Comparison of ENCODE assay signal across 22 cellular contexts in the genomic region with DNA sequence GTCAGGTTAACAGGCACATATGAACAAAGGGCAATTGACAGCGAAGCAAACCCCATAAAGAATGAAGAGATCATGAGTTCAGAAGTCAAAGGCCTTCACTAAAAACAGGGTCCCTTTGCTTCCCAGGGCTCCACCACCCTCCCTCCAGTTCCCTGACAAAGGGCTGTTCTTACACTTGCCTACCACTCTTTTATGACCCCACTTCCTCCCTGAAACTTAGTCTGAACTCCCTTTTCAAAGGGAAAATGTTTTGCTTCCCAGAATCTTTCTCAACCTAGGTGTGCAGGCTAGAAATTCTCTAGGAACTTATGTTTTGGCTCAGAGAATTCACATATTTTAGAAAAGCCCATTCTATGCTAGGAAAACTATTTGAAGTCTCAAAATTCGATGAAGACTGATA.
DNase-seq lines count a peak whose midpoint lies in the region; ATAC-seq and TF ChIP-seq lines count a peak whose summit lies in the region.
"Had no signal": no experiment of that assay in that cellular context is flagged by ENCODE, and none has a peak within 500 bp of the region (broad histone marks: within the 10 kb centered on the region; RNA-seq: fewer than 3 reads in every experiment).

No MANE protein-coding gene starts in this region.

- no peaks in the 10 kb centered on the region for H3K9me2 ChIP-seq in PC-9 (ENCODE audit: insufficient read depth)

- no peak for ATAC-seq in memory B cell (ENCODE audit: low read depth)
- ATAC-seq in GM19455 (IDR thresholded peaks at IDR 0.05; ENCODE audit: unreplicated experiment) = no peak
- ATAC-seq in HG03439 (IDR thresholded peaks at IDR 0.05; ENCODE audit: unreplicated experiment) = no peak
- ATAC-seq: gastrocnemius medialis, sciatic nerve had no signal

- intact Hi-C loops in PC-9 (cut with micrococcal nuclease; ENCODE audit: unreplicated experiment) = no loop called here

- POLR2A ChIA-PET in PC-9 (lab: Charles Lee; ENCODE audit: unreplicated experiment) = interaction anchor here (0.6 kb wide), 1 partner anchor 41 kb away, joined by 3 read pairs; no protein-coding TSS in a partner anchor

- H3K27me3 ChIP-seq in PC-9 (ENCODE audit: insufficient read depth, low read depth) = no peaks in the 10 kb centered on the region
- H3K27me3 ChIP-seq in subcutaneous abdominal adipose tissue (ENCODE audit: control insufficient read depth in 5 of 5, insufficient read depth in 4 of 5, low read length in 5 of 5) = no peaks in the 10 kb centered on the region
- H3K27me3 ChIP-seq: ascending aorta, gastrocnemius medialis, testis had no signal

- no peak for DNase-seq in activated naive CD8-positive, alpha-beta T cell treated with anti-CD3 and anti-CD28 coated beads for 36 hours
- DNase-seq in PC-9 = no peak
- DNase-seq in memory B cell (ENCODE audit: low spot score in 2 of 2) = no peak
- no peak for DNase-seq in cerebellum (ENCODE audit: low spot score)
- DNase-seq: activated CD4-positive, alpha-beta T cell treated with anti-CD3 and anti-CD28 coated beads, Interleukin-2, amount 50 U/mL, for 1 hour; activated gamma-delta T cell; cerebellar nuclear complex; gastrocnemius medialis; naive B cell; NCI-H1417 treated with DMSO at 0.1 percent for 48 hours; NCI-H510A treated with DMSO at 0.1 percent for 48 hours; posterior cingulate gyrus; T-helper 1 cell; testis had no signal

- H3K9me3 ChIP-seq in PC-9 (ENCODE audit: insufficient read depth, low read depth) (no peaks in the 10 kb centered on the region), subcutaneous abdominal adipose tissue (ENCODE audit: control insufficient read depth in 5 of 5, low read length in 5 of 5) (no peaks in the 10 kb centered on the region)
- H3K9me3 ChIP-seq: ascending aorta, gastrocnemius medialis, testis had no signal

- H3K27me3 Mint-ChIP-seq in activated naive CD8-positive, alpha-beta T cell = no peaks in the 10 kb centered on the region
- no peaks in the 10 kb centered on the region for H3K27me3 Mint-ChIP-seq in activated naive CD8-positive, alpha-beta T cell treated with anti-CD3 and anti-CD28 coated beads for 36 hours
- no peaks in the 10 kb centered on the region for H3K27me3 Mint-ChIP-seq in memory B cell
- H3K27me3 Mint-ChIP-seq: naive B cell had no signal

- no peak overlapping the region for H3K4me2 ChIP-seq in PC-9

- H3K79me2 ChIP-seq in PC-9 (ENCODE audit: low read depth) = no peaks in the 10 kb centered on the region

- peak overlapping the region; percentile 34 for H3K27ac Mint-ChIP-seq in activated naive CD8-positive, alpha-beta T cell
- no peak overlapping the region for H3K27ac Mint-ChIP-seq in activated naive CD8-positive, alpha-beta T cell treated with anti-CD3 and anti-CD28 coated beads for 36 hours
- H3K27ac Mint-ChIP-seq in memory B cell = peak overlapping the region; percentile 74
- H3K27ac Mint-ChIP-seq: CD14-positive monocyte had no signal

- H4K20me1 ChIP-seq in PC-9 (ENCODE audit: insufficient read depth) = no peaks in the 10 kb centered on the region

- no peak overlapping the region for H3K9ac ChIP-seq in subcutaneous abdominal adipose tissue (ENCODE audit: low read length in 5 of 5)

- no peak overlapping the region for H3K27ac ChIP-seq in PC-9
- peak overlapping the region; percentile 14 for H3K27ac ChIP-seq in subcutaneous abdominal adipose tissue (ENCODE audit: low read depth, low read length)
- H3K27ac ChIP-seq: ascending aorta, gastrocnemius medialis, testis had no signal

- no peak for TF ChIP-seq CTCF in PC-9 (conservative IDR thresholded peaks at IDR 0.05)

- CTCF ChIA-PET in PC-9 (lab: Charles Lee) = no interaction called here

- H3F3A ChIP-seq in PC-9 (ENCODE audit: insufficient read depth, low read depth) = no peaks in the 10 kb centered on the region

- peaks cover 16% of the 10 kb centered on the region for H3K36me3 Mint-ChIP-seq in activated naive CD8-positive, alpha-beta T cell
- H3K36me3 Mint-ChIP-seq in activated naive CD8-positive, alpha-beta T cell treated with anti-CD3 and anti-CD28 coated beads for 36 hours = peaks cover 5% of the 10 kb centered on the region
- H3K36me3 Mint-ChIP-seq in memory B cell = no peaks in the 10 kb centered on the region
- H3K36me3 Mint-ChIP-seq: CD14-positive monocyte, naive B cell had no signal

- no peak overlapping the region for H3K4me3 Mint-ChIP-seq in activated naive CD8-positive, alpha-beta T cell
- no peak overlapping the region for H3K4me3 Mint-ChIP-seq in activated naive CD8-positive, alpha-beta T cell treated with anti-CD3 and anti-CD28 coated beads for 36 hours
- H3K4me3 Mint-ChIP-seq in memory B cell = no peak overlapping the region
- H3K4me3 Mint-ChIP-seq: CD14-positive monocyte had no signal

- peak overlapping the region; percentile 41 for H2AFZ ChIP-seq in PC-9

- H3K4me1 ChIP-seq in PC-9 (replicated peaks; ENCODE audit: insufficient read depth) (peaks cover 10% of the 10 kb centered on the region), subcutaneous abdominal adipose tissue (ENCODE audit: control insufficient read depth in 5 of 5, insufficient read depth in 5 of 5, low read length in 5 of 5) (peaks cover 0 to 20% (median 13%) of the 10 kb centered on the region in 5 donors)
- H3K4me1 ChIP-seq: ascending aorta, gastrocnemius medialis, testis had no signal

- H3K36me3 ChIP-seq in PC-9 (ENCODE audit: low read depth) (no peaks in the 10 kb centered on the region), subcutaneous abdominal adipose tissue (ENCODE audit: control insufficient read depth in 5 of 5, insufficient read depth in 5 of 5, low read length in 5 of 5) (no peaks in the 10 kb centered on the region)
- H3K36me3 ChIP-seq: ascending aorta, gastrocnemius medialis had no signal

- H3K4me3 ChIP-seq in PC-9 (no peak overlapping the region), subcutaneous abdominal adipose tissue (ENCODE audit: low read depth in 1 of 5, low read length in 5 of 5) (no peak overlapping the region)
- H3K4me3 ChIP-seq: ascending aorta, gastrocnemius medialis, lung, testis had no signal

- H3K9me3 Mint-ChIP-seq in activated naive CD8-positive, alpha-beta T cell (ENCODE audit: low read depth) = no peaks in the 10 kb centered on the region
- no peaks in the 10 kb centered on the region for H3K9me3 Mint-ChIP-seq in activated naive CD8-positive, alpha-beta T cell treated with anti-CD3 and anti-CD28 coated beads for 36 hours
- no peaks in the 10 kb centered on the region for H3K9me3 Mint-ChIP-seq in memory B cell
- H3K9me3 Mint-ChIP-seq: CD14-positive monocyte had no signal

- peaks cover 23% of the 10 kb centered on the region for H3K4me1 Mint-ChIP-seq in activated naive CD8-positive, alpha-beta T cell (ENCODE audit: low read depth)
- peaks cover 23% of the 10 kb centered on the region for H3K4me1 Mint-ChIP-seq in activated naive CD8-positive, alpha-beta T cell treated with anti-CD3 and anti-CD28 coated beads for 36 hours
- H3K4me1 Mint-ChIP-seq in memory B cell = peaks cover 30% of the 10 kb centered on the region

- BruUV-seq in PC-9 (replicated peaks; lab: Mats Ljungman, UMichigan) = no TSS peak
